ENCODE assay signal across 9 cellular contexts in the genomic region with DNA sequence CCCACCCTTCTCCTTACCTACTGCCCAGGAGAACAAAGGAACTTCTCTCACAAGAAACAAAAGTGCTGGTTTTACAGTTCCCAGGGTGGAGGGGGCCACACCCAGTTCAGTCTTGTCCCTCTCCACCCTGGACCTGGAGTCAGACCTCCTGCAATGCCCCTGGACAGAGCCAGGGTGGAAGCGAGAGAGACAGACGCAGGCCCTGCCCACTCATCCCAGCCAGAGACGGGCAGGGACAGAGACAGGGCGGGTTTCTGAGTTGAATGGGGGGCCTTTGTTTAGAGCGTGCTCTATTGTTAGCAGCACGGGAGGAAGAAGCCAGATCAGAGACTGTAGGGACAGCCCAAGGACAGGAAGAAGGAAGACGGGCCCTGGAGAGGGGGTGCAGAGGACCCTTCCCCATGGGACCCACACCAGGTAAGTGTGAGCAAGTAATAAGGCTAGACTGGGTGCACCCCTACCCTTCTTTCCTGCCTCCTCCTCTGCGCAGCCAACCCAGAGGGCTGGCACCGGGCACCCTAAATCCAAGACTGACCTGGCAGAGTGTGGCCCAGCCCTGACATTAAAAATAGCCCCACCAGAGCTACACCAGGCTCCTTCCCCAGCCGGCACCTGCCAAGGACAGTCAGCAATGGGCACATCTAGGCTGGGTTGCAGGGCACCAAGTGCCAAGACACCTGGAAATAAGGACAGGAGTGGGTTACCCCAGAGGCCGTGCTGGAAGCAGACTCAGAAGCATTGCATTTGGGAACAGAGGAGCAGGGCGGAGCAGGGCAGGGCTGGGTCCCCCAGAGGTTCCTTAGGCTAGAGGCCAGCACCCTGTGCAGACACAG. TPM values are rescaled to one million over a fixed set of nuclear protein-coding genes. Genes with fewer than 3 reads are reported as not detected.
DNase-seq lines count a peak whose midpoint lies in the region; ATAC-seq and TF ChIP-seq lines count a peak whose summit lies in the region.
"Had no signal": no experiment of that assay in that cellular context is flagged by ENCODE, and none has a peak within 500 bp of the region (broad histone marks: within the 10 kb centered on the region; RNA-seq: fewer than 3 reads in every experiment).

No MANE protein-coding gene starts in this region.

- 79 to 81% methylated on average over 2 to 8 of the region's 12 CpGs for WGBS in gastroesophageal sphincter (ENCODE audit: low coverage in 1 of 2), 2 donors

- intact Hi-C loops in uterus (cut with DNase I; ENCODE audit: low total_unique reads), result no loop called here

- H3K4me1 Mint-ChIP-seq in activated T-cell treated with anti-CD3 and anti-CD28 coated beads, Interleukin-2, amount 50 U/mL, for 72 hours (ENCODE audit: low read depth), result no peaks in the 10 kb centered on the region

- H3K9ac ChIP-seq in MM.1S (ENCODE audit: low read length), result no peak overlapping the region

- no peak overlapping the region for H3K4me3 ChIP-seq in gastroesophageal sphincter
- H3K4me3 ChIP-seq in muscle layer of duodenum (ENCODE audit: low read depth in 1 of 2, low read length in 2 of 2), result no peak overlapping the region
- no peak overlapping the region for H3K4me3 ChIP-seq in uterus
- H3K4me3 ChIP-seq in MM.1S (ENCODE audit: low read length), result no peak overlapping the region

- TF ChIP-seq POLR2A in gastroesophageal sphincter (IDR thresholded peaks at IDR 0.05) (no peak), uterus (IDR thresholded peaks at IDR 0.05) (no peak)

- no peaks in the 10 kb centered on the region for H3K27me3 Mint-ChIP-seq in activated T-cell treated with anti-CD3 and anti-CD28 coated beads, Interleukin-2, amount 50 U/mL, for 72 hours (ENCODE audit: low read depth)

- H3K36me3 ChIP-seq in gastroesophageal sphincter (peaks cover 0 to 10% of the 10 kb centered on the region in 2 donors), muscle layer of duodenum (ENCODE audit: control insufficient read depth in 1 of 2, insufficient read depth in 2 of 2, low read length in 2 of 2) (peaks cover 6 to 9% of the 10 kb centered on the region in 2 donors), uterus (no peaks in the 10 kb centered on the region), MM.1S (replicated peaks; ENCODE audit: insufficient read depth, low read length) (no peaks in the 10 kb centered on the region)

- H4K20me1 ChIP-seq in MM.1S (ENCODE audit: insufficient read depth, low read length), result no peaks in the 10 kb centered on the region

- no peak overlapping the region for H2AFZ ChIP-seq in MM.1S (ENCODE audit: low read length)

- DNase-seq in activated T-cell treated with anti-CD3 and anti-CD28 coated beads, Interleukin-2, amount 50 U/mL, for 72 hours, result no peak
- no peak for DNase-seq in activated T-cell treated with anti-CD3 and anti-CD28 coated beads for 4 hours
- no peak for DNase-seq in uterus
- no peak for DNase-seq in NCI-H510A (lab: John Stamatoyannopoulos, UW)
- DNase-seq in NCI-H1436 treated with DMSO at 0.1 percent for 48 hours (lab: John Stamatoyannopoulos, UW), result no peak
- DNase-seq in MM.1S, result no peak
- DNase-seq: NCI-H2227 treated with DMSO at 0.1 percent for 48 hours had no signal

- H3F3A ChIP-seq in MM.1S (ENCODE audit: insufficient read depth, low read length), result no peaks in the 10 kb centered on the region

- no peaks in the 10 kb centered on the region for H3K9me3 ChIP-seq in gastroesophageal sphincter
- no peaks in the 10 kb centered on the region for H3K9me3 ChIP-seq in muscle layer of duodenum (ENCODE audit: control insufficient read depth in 1 of 2, low read length in 2 of 2)
- no peaks in the 10 kb centered on the region for H3K9me3 ChIP-seq in uterus
- H3K9me3 ChIP-seq in MM.1S (replicated peaks; ENCODE audit: insufficient read depth, low read length), result no peaks in the 10 kb centered on the region

- TF ChIP-seq CTCF in gastroesophageal sphincter (IDR thresholded peaks at IDR 0.05), result no peak
- TF ChIP-seq CTCF in uterus (IDR thresholded peaks at IDR 0.05), result no peak
- no peak for TF ChIP-seq CTCF in MM.1S (IDR thresholded peaks at IDR 0.05; ENCODE audit: low read length)

- no peak for TF ChIP-seq EP300 in gastroesophageal sphincter (IDR thresholded peaks at IDR 0.05)

- peaks cover 0 to 69% (median 38%) of the 10 kb centered on the region in 3 donors for H3K4me1 ChIP-seq in gastroesophageal sphincter
- H3K4me1 ChIP-seq in muscle layer of duodenum (ENCODE audit: control insufficient read depth in 1 of 2, insufficient read depth in 2 of 2, low read length in 2 of 2), result peaks cover 12 to 50% of the 10 kb centered on the region in 2 donors
- peaks cover 0 to 43% of the 10 kb centered on the region in 2 donors for H3K4me1 ChIP-seq in uterus
- no peaks in the 10 kb centered on the region for H3K4me1 ChIP-seq in MM.1S (ENCODE audit: low read length)

- H3K4me3 Mint-ChIP-seq in activated T-cell treated with anti-CD3 and anti-CD28 coated beads, Interleukin-2, amount 50 U/mL, for 72 hours, result no peak overlapping the region

- no peaks in the 10 kb centered on the region for H3K79me2 ChIP-seq in MM.1S (ENCODE audit: low read length)

- peak overlapping the region in 3 of 4 donors; percentile 31 to 74 (median 41) for H3K27ac ChIP-seq in gastroesophageal sphincter
- peak overlapping the region; percentile 61 for H3K27ac ChIP-seq in muscle layer of duodenum (ENCODE audit: low read length)
- H3K27ac ChIP-seq in uterus, result peak overlapping the region; percentile 73 to 96
- H3K27ac ChIP-seq in MM.1S (ENCODE audit: low read length), result no peak overlapping the region

- no peaks in the 10 kb centered on the region for H3K9me2 ChIP-seq in MM.1S (replicated peaks; ENCODE audit: insufficient read depth, low read length)

- H3K27ac Mint-ChIP-seq in activated T-cell treated with anti-CD3 and anti-CD28 coated beads, Interleukin-2, amount 50 U/mL, for 72 hours, result peak overlapping the region; percentile 8

- H3K9me3 Mint-ChIP-seq in activated T-cell treated with anti-CD3 and anti-CD28 coated beads, Interleukin-2, amount 50 U/mL, for 72 hours, result no peaks in the 10 kb centered on the region

- no peak overlapping the region for H3K4me2 ChIP-seq in MM.1S (ENCODE audit: low read depth, low read length)

- no peak for ATAC-seq in activated T-cell treated with anti-CD3 and anti-CD28 coated beads, Interleukin-2, amount 50 U/mL, for 72 hours (replicated peaks in 1 of 2)
- ATAC-seq in gastroesophageal sphincter, result no peak

- H3K27me3 ChIP-seq in gastroesophageal sphincter (peaks cover 10% of the 10 kb centered on the region), muscle layer of duodenum (ENCODE audit: low read depth, low read length) (no peaks in the 10 kb centered on the region), uterus (no peaks in the 10 kb centered on the region), MM.1S (replicated peaks; ENCODE audit: insufficient read depth, low read length) (no peaks in the 10 kb centered on the region)

- H3K36me3 Mint-ChIP-seq in activated T-cell treated with anti-CD3 and anti-CD28 coated beads, Interleukin-2, amount 50 U/mL, for 72 hours (ENCODE audit: insufficient read depth in 2 of 2), result no peaks in the 10 kb centered on the region

RNA-seq across cellular contexts. Expression of a gene that starts 10.9 kb away (rescaled TPM):
- total RNA-seq in activated T-cell treated with anti-CD3 and anti-CD28 coated beads, Interleukin-2, amount 50 U/mL, for 72 hours, result under 1 TPM; 0.86 to 0.99 TPM
- 10 to 100 TPM; 30.8 to 60.9 (median 41.7) TPM for total RNA-seq in gastroesophageal sphincter
- 100 to 1,000 TPM in 1 of 4 donors, 10 to 100 TPM in 3; 49.1 to 110 (median 70.0) TPM for total RNA-seq in uterus

RNA-seq across cellular contexts. Expression of a gene that starts 36.1 kb away (rescaled TPM):
- total RNA-seq in activated T-cell treated with anti-CD3 and anti-CD28 coated beads, Interleukin-2, amount 50 U/mL, for 72 hours, result 1 to 10 TPM; 3.4 to 3.8 TPM
- 10 to 100 TPM in 3 of 4 donors, 1 to 10 TPM in 1; 8.3 to 20.9 (median 19.1) TPM for total RNA-seq in gastroesophageal sphincter
- 10 to 100 TPM in 3 of 4 donors, 1 to 10 TPM in 1; 10.0 to 67.0 (median 35.1) TPM for total RNA-seq in uterus

RNA-seq across cellular contexts. Expression of a gene that starts 37.2 kb away (rescaled TPM):
- total RNA-seq in activated T-cell treated with anti-CD3 and anti-CD28 coated beads, Interleukin-2, amount 50 U/mL, for 72 hours, result 1 to 10 TPM; 3.2 TPM
- total RNA-seq in gastroesophageal sphincter (10 to 100 TPM; 33.7 to 43.2 (median 38.2) TPM), uterus (100 to 1,000 TPM in 2 of 4 donors, 10 to 100 TPM in 2; 22.9 to 226 (median 89.5) TPM)

RNA-seq across cellular contexts. Expression of a gene that starts 41.2 kb away (rescaled TPM):
- under 1 TPM; 0.17 to 0.21 TPM for total RNA-seq in activated T-cell treated with anti-CD3 and anti-CD28 coated beads, Interleukin-2, amount 50 U/mL, for 72 hours
- under 1 TPM in 1 of 4 donors, not detected in 3; 0.54 TPM for total RNA-seq in gastroesophageal sphincter
- total RNA-seq in uterus, result 1 to 10 TPM in 1 of 4 donors, not detected in 3; 2.2 TPM

Comparison
In these comparisons a context has a peak if more than half of its experiments do, and no peak if none do; other contexts are left out.
1. RNA of a gene that starts 10.9 kb away (total RNA-seq): 49.1 to 110 TPM in uterus and 30.8 to 60.9 TPM in gastroesophageal sphincter; 0.86 to 0.99 TPM in activated T-cell treated with anti-CD3 and anti-CD28 coated beads, Interleukin-2, amount 50 U/mL, for 72 hours; every median in the first group is over 10 times any median in the second.
2. RNA of a gene that starts 37.2 kb away (total RNA-seq): 22.9 to 226 TPM in uterus and 33.7 to 43.2 TPM in gastroesophageal sphincter; 3.2 TPM in activated T-cell treated with anti-CD3 and anti-CD28 coated beads, Interleukin-2, amount 50 U/mL, for 72 hours; every median in the first group is over 4 times any median in the second.